ENCODE assay signal across 8 cellular contexts in genomic region chr17:30824002-30824355, GRCh38. TPM values are rescaled to one million over a fixed set of nuclear protein-coding genes. Genes with fewer than 3 reads are reported as not detected.
DNase-seq lines count a peak whose midpoint lies in the region; ATAC-seq lines count a peak whose summit lies in the region.

No MANE protein-coding gene starts in this region.

- H3K36me3 Mint-ChIP-seq in naive B cell: no peaks in the 10 kb centered on the region

- DNase-seq in EL (peak; percentile 32), T1000 (lab: John Stamatoyannopoulos, UW) (peak; percentile 39), epidermal melanocyte (ENCODE audit: insufficient read length, low spot score) (peak; percentile 25), naive B cell (no peak), middle frontal gyrus (ENCODE audit: extremely low spot score, low spot score) (no peak), NCI-H774 (lab: John Stamatoyannopoulos, UW) (no peak), NCI-H187 (lab: John Stamatoyannopoulos, UW) (no peak)

- peaks cover 34 to 52% (median 39%) of the 10 kb centered on the region in 3 donors for H3K4me1 Mint-ChIP-seq in naive B cell

- no peaks in the 10 kb centered on the region for H3K27me3 Mint-ChIP-seq in naive B cell

- no peaks in the 10 kb centered on the region for H3K9me3 Mint-ChIP-seq in naive B cell

- H3K27ac Mint-ChIP-seq in naive B cell: peak overlapping the region; percentile 75 to 96 (median 90)

- H3K4me3 Mint-ChIP-seq in naive B cell: peak overlapping the region; percentile 89 to 100 (median 95)

- peak; percentile 3 for ATAC-seq in HG02759 (IDR thresholded peaks at IDR 0.05; ENCODE audit: unreplicated experiment)
- ATAC-seq in naive B cell (ENCODE audit: low read depth in 2 of 2): peak in 1 of 2 donors; percentile 2

RNA-seq across cellular contexts. Expression of gene CRLF3, which starts 0.5 kb away (rescaled TPM):
- polyA plus RNA-seq in naive B cell (ENCODE audit: low read depth in 6 of 6): 100 to 1,000 TPM; 106 to 137 (median 112) TPM

RNA-seq across cellular contexts. Expression of gene ATAD5, which starts 7.8 kb away (rescaled TPM):
- polyA plus RNA-seq in naive B cell (ENCODE audit: low read depth in 6 of 6): 1 to 10 TPM in 5 of 6 donors, not detected in 1; 1.1 to 2.7 (median 2.4) TPM

Comparison
In these comparisons a context has a peak if more than half of its experiments do, and no peak if none do; other contexts are left out.
1. DNase-seq: peak in EL (single experiment), T1000 (single experiment) and epidermal melanocyte (single experiment); none in naive B cell (single experiment), middle frontal gyrus (single experiment), NCI-H774 (single experiment) and NCI-H187 (0 of 2).